22 cellular contexts compared by ENCODE assay signal in the genomic region with DNA sequence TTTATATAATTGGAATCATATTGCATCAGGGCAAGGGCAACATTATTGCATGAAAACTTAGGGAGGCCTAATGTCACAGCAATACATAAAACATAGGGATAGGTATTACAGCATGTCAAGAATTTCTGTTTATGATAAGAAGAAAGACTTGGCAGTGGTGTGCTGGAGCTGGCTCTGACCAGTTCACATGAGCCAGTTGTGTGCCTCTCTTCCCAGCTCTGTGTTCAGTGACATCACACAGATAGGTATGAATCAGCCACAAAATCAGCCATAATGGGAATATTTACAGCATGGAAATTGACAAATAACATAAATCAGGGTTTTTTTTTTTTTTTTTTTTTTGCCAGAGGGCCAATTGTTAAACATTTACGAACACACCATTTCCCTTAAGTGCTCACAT. TPM values are rescaled to one million over a fixed set of nuclear protein-coding genes. Genes with fewer than 3 reads are reported as not detected.
"Had no signal": no experiment of that assay in that cellular context is flagged by ENCODE, and none has a peak within 500 bp of the region (broad histone marks: within the 10 kb centered on the region; RNA-seq: fewer than 3 reads in every experiment).

No MANE protein-coding gene starts in this region.

- DNase-seq: activated CD4-positive, alpha-beta T cell treated with anti-CD3 and anti-CD28 coated beads for 48 hours; activated CD4-positive, alpha-beta T cell treated with anti-CD3 and anti-CD28 coated beads, Interleukin-2, amount 50 U/mL, for 4 hours; activated CD4-positive, CD25-positive, alpha-beta regulatory T cell treated with anti-CD3 and anti-CD28 coated beads, Interleukin-2, amount 50 U/mL, for 72 hours; activated CD8-positive, alpha-beta memory T cell treated with anti-CD3 and anti-CD28 coated beads, Interleukin-2, amount 50 U/mL, for 48 hours; activated CD8-positive, alpha-beta T cell treated with anti-CD3 and anti-CD28 coated beads, Interleukin-2, amount 10 ng/mL, durations not matched to agents 7 days and 5 days; activated naive CD4-positive, alpha-beta T cell treated with anti-CD3 and anti-CD28 coated beads, Interleukin-2, amount 50 U/mL, for 16 hours; activated naive CD8-positive, alpha-beta T cell treated with anti-CD3 and anti-CD28 coated beads, Interleukin-2, amount 10 ng/mL, durations not matched to agents 7 days and 5 days; activated T-cell treated with anti-CD3 and anti-CD28 coated beads, Interleukin-2, amount 50 U/mL, for 1 hour; body of pancreas; Karpas-422; NCI-H1105; NCI-H1436 treated with DMSO at 0.1 percent for 48 hours; NCI-H187; NCI-H2081; NCI-H510A treated with DMSO at 0.1 percent for 48 hours; NCI-H69; PC-3; SIG-M5; T-helper 17 cell; T-helper 9 cell had no signal

- ATAC-seq: activated CD8-positive, alpha-beta T cell treated with anti-CD3 and anti-CD28 coated beads, Interleukin-2, amount 10 ng/mL, durations not matched to agents 7 days and 5 days; body of pancreas; PC-3; T-helper 17 cell; WTC11 had no signal

RNA-seq across cellular contexts. Expression of gene ACSM4, which starts 32.0 kb away (rescaled TPM):
- total RNA-seq: activated CD8-positive, alpha-beta T cell treated with anti-CD3 and anti-CD28 coated beads, Interleukin-2, amount 10 ng/mL, durations not matched to agents 7 days and 5 days; activated naive CD8-positive, alpha-beta T cell treated with anti-CD3 and anti-CD28 coated beads, Interleukin-2, amount 10 ng/mL, durations not matched to agents 7 days and 5 days; ascending aorta; body of pancreas; PC-3; T-helper 17 cell; WTC11 had no signal
